21 cellular contexts compared by ENCODE assay signal in the genomic region with DNA sequence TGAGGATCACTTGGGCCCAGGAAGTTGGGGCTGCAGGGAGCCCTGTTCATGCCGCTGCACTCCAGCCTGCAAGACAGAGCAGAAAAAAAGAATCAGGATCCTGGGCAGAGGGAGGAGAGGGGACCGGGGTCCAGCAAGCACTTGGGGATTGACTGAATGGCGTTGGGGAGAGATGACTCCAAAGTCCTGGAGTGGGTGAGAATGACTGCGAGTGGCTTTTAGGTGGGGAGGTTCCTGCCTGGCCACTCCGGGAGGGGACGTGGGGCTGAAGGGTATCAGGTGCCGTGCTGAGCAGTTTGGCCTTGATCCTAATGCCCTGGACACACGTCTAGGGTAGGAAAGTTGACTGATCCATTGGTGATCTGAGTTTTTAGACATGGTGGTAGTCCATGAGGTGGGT. TPM values are rescaled to one million over a fixed set of nuclear protein-coding genes. Genes with fewer than 3 reads are reported as not detected.
DNase-seq lines count a peak whose midpoint lies in the region; ATAC-seq and TF ChIP-seq lines count a peak whose summit lies in the region.
"Had no signal": no experiment of that assay in that cellular context is flagged by ENCODE, and none has a peak within 500 bp of the region (broad histone marks: within the 10 kb centered on the region; RNA-seq: fewer than 3 reads in every experiment).

No MANE protein-coding gene starts in this region.

- intact Hi-C loops in natural killer cell (cut with micrococcal nuclease) = loop anchor here (5.0 kb wide), 1 partner anchor 235 kb away; no protein-coding TSS in a partner anchor

- ATAC-seq in activated naive CD8-positive, alpha-beta T cell treated with anti-CD3 and anti-CD28 coated beads, Interleukin-2, amount 50 U/mL, for 24 hours = no peak
- ATAC-seq in natural killer cell = no peak
- ATAC-seq: left cardiac atrium; stimulated activated naive CD8-positive, alpha-beta T cell treated with anti-CD3 and anti-CD28 coated beads, Interleukin-15, amount 100 ng/mL, for 72 hours; upper lobe of right lung had no signal

- H3K9me3 Mint-ChIP-seq in activated naive CD8-positive, alpha-beta T cell (ENCODE audit: low read depth) = no peaks in the 10 kb centered on the region
- no peaks in the 10 kb centered on the region for H3K9me3 Mint-ChIP-seq in activated naive CD8-positive, alpha-beta T cell treated with anti-CD3 and anti-CD28 coated beads for 36 hours
- no peaks in the 10 kb centered on the region for H3K9me3 Mint-ChIP-seq in activated naive CD8-positive, alpha-beta T cell treated with anti-CD3 and anti-CD28 coated beads, Interleukin-2, amount 50 U/mL, for 24 hours
- no peaks in the 10 kb centered on the region for H3K9me3 Mint-ChIP-seq in natural killer cell
- H3K9me3 Mint-ChIP-seq: mesothelial cell of epicardium; stimulated activated naive CD8-positive, alpha-beta T cell treated with anti-CD3 and anti-CD28 coated beads, Interleukin-15, amount 100 ng/mL, for 72 hours had no signal

- peaks cover 43% of the 10 kb centered on the region for H3K4me1 Mint-ChIP-seq in activated naive CD8-positive, alpha-beta T cell (ENCODE audit: low read depth)
- H3K4me1 Mint-ChIP-seq in activated naive CD8-positive, alpha-beta T cell treated with anti-CD3 and anti-CD28 coated beads for 36 hours = peaks cover 29% of the 10 kb centered on the region
- peaks cover 17% of the 10 kb centered on the region for H3K4me1 Mint-ChIP-seq in activated naive CD8-positive, alpha-beta T cell treated with anti-CD3 and anti-CD28 coated beads, Interleukin-2, amount 50 U/mL, for 24 hours
- peaks cover 6 to 20% of the 10 kb centered on the region in 2 donors for H3K4me1 Mint-ChIP-seq in natural killer cell

- no peaks in the 10 kb centered on the region for H3K36me3 Mint-ChIP-seq in activated naive CD8-positive, alpha-beta T cell
- peaks cover 4% of the 10 kb centered on the region for H3K36me3 Mint-ChIP-seq in activated naive CD8-positive, alpha-beta T cell treated with anti-CD3 and anti-CD28 coated beads for 36 hours
- H3K36me3 Mint-ChIP-seq in activated naive CD8-positive, alpha-beta T cell treated with anti-CD3 and anti-CD28 coated beads, Interleukin-2, amount 50 U/mL, for 24 hours (ENCODE audit: low read depth) = no peaks in the 10 kb centered on the region
- H3K36me3 Mint-ChIP-seq in natural killer cell = no peaks in the 10 kb centered on the region
- H3K36me3 Mint-ChIP-seq: mesothelial cell of epicardium had no signal

- no peak for TF ChIP-seq CTCF in natural killer cell (IDR thresholded peaks at IDR 0.05)

- no peaks in the 10 kb centered on the region for H3K27me3 Mint-ChIP-seq in activated naive CD8-positive, alpha-beta T cell
- H3K27me3 Mint-ChIP-seq in activated naive CD8-positive, alpha-beta T cell treated with anti-CD3 and anti-CD28 coated beads for 36 hours = peaks cover 15% of the 10 kb centered on the region
- H3K27me3 Mint-ChIP-seq in activated naive CD8-positive, alpha-beta T cell treated with anti-CD3 and anti-CD28 coated beads, Interleukin-2, amount 50 U/mL, for 24 hours = peaks cover 30% of the 10 kb centered on the region
- peaks cover 51% of the 10 kb centered on the region in 2 donors for H3K27me3 Mint-ChIP-seq in natural killer cell (ENCODE audit: low read depth in 2 of 2)

- H3K27ac Mint-ChIP-seq in activated naive CD8-positive, alpha-beta T cell = peak overlapping the region; percentile 75
- H3K27ac Mint-ChIP-seq in activated naive CD8-positive, alpha-beta T cell treated with anti-CD3 and anti-CD28 coated beads for 36 hours = no peak overlapping the region
- H3K27ac Mint-ChIP-seq in activated naive CD8-positive, alpha-beta T cell treated with anti-CD3 and anti-CD28 coated beads, Interleukin-2, amount 50 U/mL, for 24 hours = peak overlapping the region; percentile 25
- H3K27ac Mint-ChIP-seq in natural killer cell = no peak overlapping the region

- DNase-seq in activated naive CD8-positive, alpha-beta T cell treated with anti-CD3 and anti-CD28 coated beads for 36 hours = no peak
- DNase-seq in activated naive CD8-positive, alpha-beta T cell treated with anti-CD3 and anti-CD28 coated beads, Interleukin-2, amount 50 U/mL, for 24 hours = no peak
- DNase-seq in natural killer cell = no peak
- no peak for DNase-seq in stimulated activated CD4-positive, alpha-beta T cell treated with anti-CD3 and anti-CD28 coated beads, Interleukin-4, amount 100 ng/mL, for 1 hour
- DNase-seq in NOMO-1 (lab: John Stamatoyannopoulos, UW; ENCODE audit: unreplicated experiment in 2 of 2) = no peak
- no peak for DNase-seq in activated CD4-positive, alpha-beta T cell treated with anti-CD3 and anti-CD28 coated beads, Interleukin-2, amount 50 U/mL, for 1 hour
- DNase-seq in NCI-H1436 (lab: John Stamatoyannopoulos, UW) = no peak
- DNase-seq: activated naive CD4-positive, alpha-beta T cell treated with anti-CD3 and anti-CD28 coated beads, Interleukin-2, amount 50 U/mL, for 16 hours; brain microvascular endothelial cell; Caco-2; dermis blood vessel endothelial cell; EL; erythroblast; left cardiac atrium; NCI-H2029; NCI-H510A treated with DMSO at 0.1 percent for 48 hours; stimulated activated naive CD8-positive, alpha-beta T cell treated with anti-CD3 and anti-CD28 coated beads, Interleukin-15, amount 100 ng/mL, for 72 hours; upper lobe of right lung; WERI-Rb-1 had no signal

- H3K4me3 Mint-ChIP-seq in activated naive CD8-positive, alpha-beta T cell = peak overlapping the region; percentile 78
- H3K4me3 Mint-ChIP-seq in activated naive CD8-positive, alpha-beta T cell treated with anti-CD3 and anti-CD28 coated beads for 36 hours = no peak overlapping the region
- no peak overlapping the region for H3K4me3 Mint-ChIP-seq in activated naive CD8-positive, alpha-beta T cell treated with anti-CD3 and anti-CD28 coated beads, Interleukin-2, amount 50 U/mL, for 24 hours
- H3K4me3 Mint-ChIP-seq in natural killer cell = peak overlapping the region; percentile 69

RNA-seq across cellular contexts. Expression of gene NFATC1, which starts 3.5 kb away (rescaled TPM):
- 10 to 100 TPM; 94.2 to 98.5 TPM for total RNA-seq in activated naive CD8-positive, alpha-beta T cell treated with anti-CD3 and anti-CD28 coated beads for 36 hours
- 10 to 100 TPM; 35.8 to 47.4 (median 37.1) TPM for total RNA-seq in natural killer cell

Comparison
In these comparisons a context has a peak if more than half of its experiments do, and no peak if none do; other contexts are left out.
1. H3K27ac Mint-ChIP-seq: peak in activated naive CD8-positive, alpha-beta T cell (single experiment) and activated naive CD8-positive, alpha-beta T cell treated with anti-CD3 and anti-CD28 coated beads, Interleukin-2, amount 50 U/mL, for 24 hours (single experiment); none in activated naive CD8-positive, alpha-beta T cell treated with anti-CD3 and anti-CD28 coated beads for 36 hours (single experiment) and natural killer cell (0 of 2).
2. H3K4me3 Mint-ChIP-seq: peak in activated naive CD8-positive, alpha-beta T cell (single experiment) and natural killer cell (single experiment); none in activated naive CD8-positive, alpha-beta T cell treated with anti-CD3 and anti-CD28 coated beads for 36 hours (single experiment) and activated naive CD8-positive, alpha-beta T cell treated with anti-CD3 and anti-CD28 coated beads, Interleukin-2, amount 50 U/mL, for 24 hours (single experiment).